In the genomic region with DNA sequence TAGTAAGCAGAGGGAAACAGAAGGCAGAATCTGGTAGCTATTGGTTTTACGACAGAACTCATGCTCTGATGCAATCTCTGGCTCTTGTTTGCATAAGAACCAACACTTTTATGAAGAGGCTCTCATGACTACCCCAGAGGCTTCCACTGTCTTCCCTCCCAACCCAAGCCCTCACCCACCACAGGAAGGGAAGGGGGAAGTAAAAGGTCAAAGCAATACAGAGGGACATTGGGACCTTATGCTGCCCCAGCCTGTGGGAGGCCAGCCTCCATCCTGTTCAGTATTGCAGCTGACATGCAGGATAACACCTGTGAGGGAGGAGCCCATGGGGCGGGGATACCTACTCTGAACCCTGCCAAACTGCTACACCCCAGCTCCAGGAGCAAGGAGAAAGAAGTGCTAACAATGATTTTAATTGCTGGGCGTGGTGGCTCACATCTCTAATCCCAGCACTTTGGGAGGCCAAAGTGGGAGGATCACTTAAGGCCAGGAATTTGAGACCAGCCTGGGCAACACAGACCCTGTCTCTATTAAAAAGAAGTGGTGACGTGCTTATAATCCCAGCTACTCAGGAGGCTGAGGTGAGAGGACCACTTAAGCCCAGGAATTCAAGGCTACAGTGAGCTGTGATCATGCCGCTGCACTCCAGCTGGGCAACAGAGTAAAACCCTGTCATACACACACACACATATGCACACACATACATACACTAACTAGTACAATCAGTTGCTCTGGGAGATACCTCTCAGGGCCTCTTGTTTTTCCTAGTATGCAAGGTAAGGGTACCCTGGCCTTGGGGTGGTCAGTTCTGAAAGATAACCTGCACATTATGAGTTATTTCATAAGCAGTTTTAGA, we compare ENCODE assay signal across 1 cellular context.
TF ChIP-seq lines count a peak whose summit lies in the region.

No MANE protein-coding gene starts in this region.

TF ChIP-seq in HepG2, 621 proteins besides CTCF, POLR2A, EP300 and RAD21 (continued from another document and continues in another):
- TF ChIP-seq, protein P1, sequence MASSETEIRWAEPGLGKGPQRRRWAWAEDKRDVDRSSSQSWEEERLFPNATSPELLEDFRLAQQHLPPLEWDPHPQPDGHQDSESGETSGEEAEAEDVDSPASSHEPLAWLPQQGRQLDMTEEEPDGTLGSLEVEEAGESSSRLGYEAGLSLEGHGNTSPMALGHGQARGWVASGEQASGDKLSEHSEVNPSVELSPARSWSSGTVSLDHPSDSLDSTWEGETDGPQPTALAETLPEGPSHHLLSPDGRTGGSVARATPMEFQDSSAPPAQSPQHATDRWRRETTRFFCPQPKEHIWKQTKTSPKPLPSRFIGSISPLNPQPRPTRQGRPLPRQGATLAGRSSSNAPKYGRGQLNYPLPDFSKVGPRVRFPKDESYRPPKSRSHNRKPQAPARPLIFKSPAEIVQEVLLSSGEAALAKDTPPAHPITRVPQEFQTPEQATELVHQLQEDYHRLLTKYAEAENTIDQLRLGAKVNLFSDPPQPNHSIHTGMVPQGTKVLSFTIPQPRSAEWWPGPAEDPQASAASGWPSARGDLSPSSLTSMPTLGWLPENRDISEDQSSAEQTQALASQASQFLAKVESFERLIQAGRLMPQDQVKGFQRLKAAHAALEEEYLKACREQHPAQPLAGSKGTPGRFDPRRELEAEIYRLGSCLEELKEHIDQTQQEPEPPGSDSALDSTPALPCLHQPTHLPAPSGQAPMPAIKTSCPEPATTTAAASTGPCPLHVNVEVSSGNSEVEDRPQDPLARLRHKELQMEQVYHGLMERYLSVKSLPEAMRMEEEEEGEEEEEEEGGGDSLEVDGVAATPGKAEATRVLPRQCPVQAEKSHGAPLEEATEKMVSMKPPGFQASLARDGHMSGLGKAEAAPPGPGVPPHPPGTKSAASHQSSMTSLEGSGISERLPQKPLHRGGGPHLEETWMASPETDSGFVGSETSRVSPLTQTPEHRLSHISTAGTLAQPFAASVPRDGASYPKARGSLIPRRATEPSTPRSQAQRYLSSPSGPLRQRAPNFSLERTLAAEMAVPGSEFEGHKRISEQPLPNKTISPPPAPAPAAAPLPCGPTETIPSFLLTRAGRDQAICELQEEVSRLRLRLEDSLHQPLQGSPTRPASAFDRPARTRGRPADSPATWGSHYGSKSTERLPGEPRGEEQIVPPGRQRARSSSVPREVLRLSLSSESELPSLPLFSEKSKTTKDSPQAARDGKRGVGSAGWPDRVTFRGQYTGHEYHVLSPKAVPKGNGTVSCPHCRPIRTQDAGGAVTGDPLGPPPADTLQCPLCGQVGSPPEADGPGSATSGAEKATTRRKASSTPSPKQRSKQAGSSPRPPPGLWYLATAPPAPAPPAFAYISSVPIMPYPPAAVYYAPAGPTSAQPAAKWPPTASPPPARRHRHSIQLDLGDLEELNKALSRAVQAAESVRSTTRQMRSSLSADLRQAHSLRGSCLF (CRISPR knock-in tag; IDR thresholded peaks at IDR 0.05; ENCODE audit: borderline replicate concordance): no peak
- TF ChIP-seq HNF4A (CRISPR knock-in tag; IDR thresholded peaks at IDR 0.05) (peak; percentile 40), NR1H2 (CRISPR knock-in tag; IDR thresholded peaks at IDR 0.05; ENCODE audit: borderline replicate concordance, low read depth) (no peak), ZNF431 (CRISPR knock-in tag; IDR thresholded peaks at IDR 0.05; ENCODE audit: borderline replicate concordance, low read depth) (no peak), AGO2 (optimal IDR thresholded peaks at IDR 0.05; ENCODE audit: low read depth, low read length) (no peak), ZNF331 (CRISPR knock-in tag; IDR thresholded peaks at IDR 0.05) (peak; percentile 50; the same call in 1 of the 2 replicates), CBFB (CRISPR knock-in tag; IDR thresholded peaks at IDR 0.05) (no peak), MIER2 (CRISPR knock-in tag; IDR thresholded peaks at IDR 0.05) (no peak), ATAD3A (CRISPR knock-in tag; IDR thresholded peaks at IDR 0.05) (no peak), CENPT (CRISPR knock-in tag; IDR thresholded peaks at IDR 0.05; ENCODE audit: low read depth) (no peak), MED1 (CRISPR knock-in tag; IDR thresholded peaks at IDR 0.05) (no peak), ZKSCAN8 (CRISPR knock-in tag; IDR thresholded peaks at IDR 0.05; ENCODE audit: borderline replicate concordance) (no peak), ZNF552 (CRISPR knock-in tag; IDR thresholded peaks at IDR 0.05; ENCODE audit: borderline replicate concordance) (no peak), SP2 (CRISPR knock-in tag; IDR thresholded peaks at IDR 0.05) (no peak), MED13 (CRISPR knock-in tag; IDR thresholded peaks at IDR 0.05) (no peak), TSC22D2 (CRISPR knock-in tag; IDR thresholded peaks at IDR 0.05; ENCODE audit: borderline replicate concordance) (no peak), SKI (IDR thresholded peaks at IDR 0.05; ENCODE audit: partially characterized antibody) (no peak), ELF4 (CRISPR knock-in tag; IDR thresholded peaks at IDR 0.05; ENCODE audit: borderline replicate concordance) (no peak), CHD4 (IDR thresholded peaks at IDR 0.05; ENCODE audit: borderline replicate concordance, low read length) (no peak), JUNB (CRISPR knock-in tag; IDR thresholded peaks at IDR 0.05; ENCODE audit: borderline replicate concordance) (no peak), RBAK (CRISPR knock-in tag; IDR thresholded peaks at IDR 0.05) (no peak), HNRNPH1 (optimal IDR thresholded peaks at IDR 0.05; ENCODE audit: low read depth, low read length) (no peak), SIX1 (CRISPR knock-in tag; IDR thresholded peaks at IDR 0.05; ENCODE audit: borderline replicate concordance) (no peak), RARG (CRISPR knock-in tag; IDR thresholded peaks at IDR 0.05; ENCODE audit: low read depth) (no peak), ZKSCAN1 (IDR thresholded peaks at IDR 0.05; ENCODE audit: low read length) (no peak), ZNF234 (CRISPR knock-in tag; conservative IDR thresholded peaks at IDR 0.05) (no peak), CREM (IDR thresholded peaks at IDR 0.05) (peak; percentile 32; the same call in 1 of the 2 replicates), CREM (CRISPR knock-in tag; IDR thresholded peaks at IDR 0.05) (no peak), ATRX (CRISPR knock-in tag; IDR thresholded peaks at IDR 0.05; ENCODE audit: borderline replicate concordance) (no peak), ZNF205 (CRISPR knock-in tag; IDR thresholded peaks at IDR 0.05) (no peak), BRCA1 (CRISPR knock-in tag; IDR thresholded peaks at IDR 0.05) (no peak), ZNF737 (CRISPR knock-in tag; IDR thresholded peaks at IDR 0.05; ENCODE audit: borderline replicate concordance) (no peak), ZNF839 (CRISPR knock-in tag; IDR thresholded peaks at IDR 0.05; ENCODE audit: borderline replicate concordance) (no peak), DNMT1 (CRISPR knock-in tag; IDR thresholded peaks at IDR 0.05) (no peak), ZFP82 (CRISPR knock-in tag; IDR thresholded peaks at IDR 0.05; ENCODE audit: borderline replicate concordance) (no peak), ZSCAN21 (CRISPR knock-in tag; IDR thresholded peaks at IDR 0.05; ENCODE audit: borderline replicate concordance) (no peak)
- TF ChIP-seq, protein P2, sequence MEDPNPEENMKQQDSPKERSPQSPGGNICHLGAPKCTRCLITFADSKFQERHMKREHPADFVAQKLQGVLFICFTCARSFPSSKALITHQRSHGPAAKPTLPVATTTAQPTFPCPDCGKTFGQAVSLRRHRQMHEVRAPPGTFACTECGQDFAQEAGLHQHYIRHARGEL (CRISPR knock-in tag; IDR thresholded peaks at IDR 0.05): no peak
- TF ChIP-seq, protein P3, sequence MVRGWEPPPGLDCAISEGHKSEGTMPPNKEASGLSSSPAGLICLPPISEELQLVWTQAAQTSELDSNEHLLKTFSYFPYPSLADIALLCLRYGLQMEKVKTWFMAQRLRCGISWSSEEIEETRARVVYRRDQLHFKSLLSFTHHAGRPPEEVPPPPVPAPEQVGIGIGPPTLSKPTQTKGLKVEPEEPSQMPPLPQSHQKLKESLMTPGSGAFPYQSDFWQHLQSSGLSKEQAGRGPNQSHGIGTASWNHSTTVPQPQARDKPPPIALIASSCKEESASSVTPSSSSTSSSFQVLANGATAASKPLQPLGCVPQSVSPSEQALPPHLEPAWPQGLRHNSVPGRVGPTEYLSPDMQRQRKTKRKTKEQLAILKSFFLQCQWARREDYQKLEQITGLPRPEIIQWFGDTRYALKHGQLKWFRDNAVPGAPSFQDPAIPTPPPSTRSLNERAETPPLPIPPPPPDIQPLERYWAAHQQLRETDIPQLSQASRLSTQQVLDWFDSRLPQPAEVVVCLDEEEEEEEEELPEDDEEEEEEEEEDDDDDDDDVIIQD (CRISPR knock-in tag; IDR thresholded peaks at IDR 0.05; ENCODE audit: low read depth): 0 out of 2 replicates have a peak, but pooled peaks have one; percentile 40
- TF ChIP-seq, protein P4, sequence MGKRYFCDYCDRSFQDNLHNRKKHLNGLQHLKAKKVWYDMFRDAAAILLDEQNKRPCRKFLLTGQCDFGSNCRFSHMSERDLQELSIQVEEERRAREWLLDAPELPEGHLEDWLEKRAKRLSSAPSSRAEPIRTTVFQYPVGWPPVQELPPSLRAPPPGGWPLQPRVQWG (CRISPR knock-in tag; IDR thresholded peaks at IDR 0.05; ENCODE audit: borderline replicate concordance, low read depth): no peak
- TF ChIP-seq, protein P5, sequence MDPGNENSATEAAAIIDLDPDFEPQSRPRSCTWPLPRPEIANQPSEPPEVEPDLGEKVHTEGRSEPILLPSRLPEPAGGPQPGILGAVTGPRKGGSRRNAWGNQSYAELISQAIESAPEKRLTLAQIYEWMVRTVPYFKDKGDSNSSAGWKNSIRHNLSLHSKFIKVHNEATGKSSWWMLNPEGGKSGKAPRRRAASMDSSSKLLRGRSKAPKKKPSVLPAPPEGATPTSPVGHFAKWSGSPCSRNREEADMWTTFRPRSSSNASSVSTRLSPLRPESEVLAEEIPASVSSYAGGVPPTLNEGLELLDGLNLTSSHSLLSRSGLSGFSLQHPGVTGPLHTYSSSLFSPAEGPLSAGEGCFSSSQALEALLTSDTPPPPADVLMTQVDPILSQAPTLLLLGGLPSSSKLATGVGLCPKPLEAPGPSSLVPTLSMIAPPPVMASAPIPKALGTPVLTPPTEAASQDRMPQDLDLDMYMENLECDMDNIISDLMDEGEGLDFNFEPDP (CRISPR knock-in tag; conservative IDR thresholded peaks at IDR 0.05): no peak
- TF ChIP-seq, protein P6, sequence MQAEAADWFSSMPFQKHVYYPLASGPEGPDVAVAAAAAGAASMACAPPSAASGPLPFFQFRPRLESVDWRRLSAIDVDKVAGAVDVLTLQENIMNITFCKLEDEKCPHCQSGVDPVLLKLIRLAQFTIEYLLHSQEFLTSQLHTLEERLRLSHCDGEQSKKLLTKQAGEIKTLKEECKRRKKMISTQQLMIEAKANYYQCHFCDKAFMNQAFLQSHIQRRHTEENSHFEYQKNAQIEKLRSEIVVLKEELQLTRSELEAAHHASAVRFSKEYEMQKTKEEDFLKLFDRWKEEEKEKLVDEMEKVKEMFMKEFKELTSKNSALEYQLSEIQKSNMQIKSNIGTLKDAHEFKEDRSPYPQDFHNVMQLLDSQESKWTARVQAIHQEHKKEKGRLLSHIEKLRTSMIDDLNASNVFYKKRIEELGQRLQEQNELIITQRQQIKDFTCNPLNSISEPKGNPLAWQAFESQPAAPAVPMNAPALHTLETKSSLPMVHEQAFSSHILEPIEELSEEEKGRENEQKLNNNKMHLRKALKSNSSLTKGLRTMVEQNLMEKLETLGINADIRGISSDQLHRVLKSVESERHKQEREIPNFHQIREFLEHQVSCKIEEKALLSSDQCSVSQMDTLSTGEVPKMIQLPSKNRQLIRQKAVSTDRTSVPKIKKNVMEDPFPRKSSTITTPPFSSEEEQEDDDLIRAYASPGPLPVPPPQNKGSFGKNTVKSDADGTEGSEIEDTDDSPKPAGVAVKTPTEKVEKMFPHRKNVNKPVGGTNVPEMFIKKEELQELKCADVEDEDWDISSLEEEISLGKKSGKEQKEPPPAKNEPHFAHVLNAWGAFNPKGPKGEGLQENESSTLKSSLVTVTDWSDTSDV (CRISPR knock-in tag; IDR thresholded peaks at IDR 0.05): no peak
- TF ChIP-seq, protein P7, sequence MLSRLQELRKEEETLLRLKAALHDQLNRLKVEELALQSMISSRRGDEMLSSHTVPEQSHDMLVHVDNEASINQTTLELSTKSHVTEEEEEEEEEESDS (CRISPR knock-in tag; IDR thresholded peaks at IDR 0.05; ENCODE audit: borderline replicate concordance): no peak
- TF ChIP-seq, protein P8, sequence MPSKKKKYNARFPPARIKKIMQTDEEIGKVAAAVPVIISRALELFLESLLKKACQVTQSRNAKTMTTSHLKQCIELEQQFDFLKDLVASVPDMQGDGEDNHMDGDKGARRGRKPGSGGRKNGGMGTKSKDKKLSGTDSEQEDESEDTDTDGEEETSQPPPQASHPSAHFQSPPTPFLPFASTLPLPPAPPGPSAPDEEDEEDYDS (CRISPR knock-in tag; IDR thresholded peaks at IDR 0.05): no peak
- TF ChIP-seq, protein P9, sequence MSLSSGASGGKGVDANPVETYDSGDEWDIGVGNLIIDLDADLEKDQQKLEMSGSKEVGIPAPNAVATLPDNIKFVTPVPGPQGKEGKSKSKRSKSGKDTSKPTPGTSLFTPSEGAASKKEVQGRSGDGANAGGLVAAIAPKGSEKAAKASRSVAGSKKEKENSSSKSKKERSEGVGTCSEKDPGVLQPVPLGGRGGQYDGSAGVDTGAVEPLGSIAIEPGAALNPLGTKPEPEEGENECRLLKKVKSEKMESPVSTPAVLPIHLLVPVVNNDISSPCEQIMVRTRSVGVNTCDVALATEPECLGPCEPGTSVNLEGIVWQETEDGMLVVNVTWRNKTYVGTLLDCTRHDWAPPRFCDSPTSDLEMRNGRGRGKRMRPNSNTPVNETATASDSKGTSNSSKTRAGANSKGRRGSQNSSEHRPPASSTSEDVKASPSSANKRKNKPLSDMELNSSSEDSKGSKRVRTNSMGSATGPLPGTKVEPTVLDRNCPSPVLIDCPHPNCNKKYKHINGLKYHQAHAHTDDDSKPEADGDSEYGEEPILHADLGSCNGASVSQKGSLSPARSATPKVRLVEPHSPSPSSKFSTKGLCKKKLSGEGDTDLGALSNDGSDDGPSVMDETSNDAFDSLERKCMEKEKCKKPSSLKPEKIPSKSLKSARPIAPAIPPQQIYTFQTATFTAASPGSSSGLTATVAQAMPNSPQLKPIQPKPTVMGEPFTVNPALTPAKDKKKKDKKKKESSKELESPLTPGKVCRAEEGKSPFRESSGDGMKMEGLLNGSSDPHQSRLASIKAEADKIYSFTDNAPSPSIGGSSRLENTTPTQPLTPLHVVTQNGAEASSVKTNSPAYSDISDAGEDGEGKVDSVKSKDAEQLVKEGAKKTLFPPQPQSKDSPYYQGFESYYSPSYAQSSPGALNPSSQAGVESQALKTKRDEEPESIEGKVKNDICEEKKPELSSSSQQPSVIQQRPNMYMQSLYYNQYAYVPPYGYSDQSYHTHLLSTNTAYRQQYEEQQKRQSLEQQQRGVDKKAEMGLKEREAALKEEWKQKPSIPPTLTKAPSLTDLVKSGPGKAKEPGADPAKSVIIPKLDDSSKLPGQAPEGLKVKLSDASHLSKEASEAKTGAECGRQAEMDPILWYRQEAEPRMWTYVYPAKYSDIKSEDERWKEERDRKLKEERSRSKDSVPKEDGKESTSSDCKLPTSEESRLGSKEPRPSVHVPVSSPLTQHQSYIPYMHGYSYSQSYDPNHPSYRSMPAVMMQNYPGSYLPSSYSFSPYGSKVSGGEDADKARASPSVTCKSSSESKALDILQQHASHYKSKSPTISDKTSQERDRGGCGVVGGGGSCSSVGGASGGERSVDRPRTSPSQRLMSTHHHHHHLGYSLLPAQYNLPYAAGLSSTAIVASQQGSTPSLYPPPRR (CRISPR knock-in tag; IDR thresholded peaks at IDR 0.05; ENCODE audit: borderline replicate concordance): no peak
